Comparison of ENCODE assay signal across 8 cellular contexts in genomic region chr15:90101969-90102890, GRCh38. TPM values are rescaled to one million over a fixed set of nuclear protein-coding genes. Genes with fewer than 3 reads are reported as not detected.
DNase-seq lines count a peak whose midpoint lies in the region; ATAC-seq and TF ChIP-seq lines count a peak whose summit lies in the region.

TSS of gene IDH2 (minus strand) at chr15:90102468. CDS start at chr15:90102390, 78 bp downstream.

- 0% methylated on average over 81 of the region's 104 CpGs; no CpG with 5 or more reads in 1 of the 2 donors for WGBS in testis, 2 donors

- intact Hi-C loops in testis (cut with DNase I; ENCODE audit: low total_unique reads): no loop called here

- peak within 1 kb of the TSS; percentile 90 for H3K4me3 ChIP-seq in SK-N-MC
- peak within 1 kb of the TSS; percentile 72 to 73 for H3K4me3 ChIP-seq in neutrophil (ENCODE audit: low read depth in 1 of 2, low read length in 1 of 2)
- H3K4me3 ChIP-seq in testis: peak within 1 kb of the TSS; percentile 57 to 85

- H3K4me1 Mint-ChIP-seq in activated naive CD4-positive, alpha-beta T cell treated with anti-CD3 and anti-CD28 coated beads, Interleukin-2, amount 50 U/mL, for 24 hours: peaks cover 50% of the 10 kb centered on the region

- H3K36me3 Mint-ChIP-seq in activated naive CD4-positive, alpha-beta T cell treated with anti-CD3 and anti-CD28 coated beads, Interleukin-2, amount 50 U/mL, for 24 hours: peaks cover 2% of the 10 kb centered on the region

- peak; percentile 63 for ATAC-seq in GM21737 (IDR thresholded peaks at IDR 0.05; ENCODE audit: unreplicated experiment)

- TF ChIP-seq POLR2A in testis (IDR thresholded peaks at IDR 0.05): peak; percentile 32

- H3K27me3 Mint-ChIP-seq in activated naive CD4-positive, alpha-beta T cell treated with anti-CD3 and anti-CD28 coated beads, Interleukin-2, amount 50 U/mL, for 24 hours: no peaks in the 10 kb centered on the region

- H3K27ac ChIP-seq in KOPT-K1 (ENCODE audit: low read depth, low read length, poor library complexity, severe bottlenecking): peak within 1 kb of the TSS; percentile 94
- peak within 1 kb of the TSS; percentile 96 for H3K27ac ChIP-seq in SK-N-MC
- H3K27ac ChIP-seq in neutrophil: peak within 1 kb of the TSS; percentile 78
- peak within 1 kb of the TSS; percentile 71 to 88 for H3K27ac ChIP-seq in testis

- H3K27me3 ChIP-seq in neutrophil: peaks cover 31% of the 10 kb centered on the region
- H3K27me3 ChIP-seq in testis: no peaks in the 10 kb centered on the region

- H3K4me1 ChIP-seq in neutrophil (ENCODE audit: control insufficient read depth in 1 of 2, insufficient read depth in 1 of 2, low read depth in 1 of 2, low read length in 1 of 2) (peaks cover 31 to 32% of the 10 kb centered on the region in 2 experiments), testis (peaks cover 18% of the 10 kb centered on the region)

- peak within 1 kb of the TSS; percentile 92 for H3K9ac ChIP-seq in SK-N-MC (ENCODE audit: insufficient read length)

- H3K36me3 ChIP-seq in KOPT-K1 (ENCODE audit: insufficient read depth, low read length) (no peaks in the 10 kb centered on the region), SK-N-MC (ENCODE audit: insufficient read depth, low read length) (no peaks in the 10 kb centered on the region), neutrophil (no peaks in the 10 kb centered on the region), testis (ENCODE audit: low read depth, missing control alignments) (no peaks in the 10 kb centered on the region)

- TF ChIP-seq CTCF in neutrophil (IDR thresholded peaks at IDR 0.05) (peak; percentile 53), testis (IDR thresholded peaks at IDR 0.05) (no peak)

- H3K9me3 ChIP-seq in KOPT-K1 (ENCODE audit: insufficient read depth, low read length, poor library complexity, severe bottlenecking) (no peaks in the 10 kb centered on the region), SK-N-MC (ENCODE audit: low read depth, low read length) (no peaks in the 10 kb centered on the region), neutrophil (no peaks in the 10 kb centered on the region), testis (no peaks in the 10 kb centered on the region)

- peak; percentile 83 for DNase-seq in ELR (ENCODE audit: low read depth)
- DNase-seq in SK-N-MC (ENCODE audit: low read depth, low spot score): no peak
- peak; percentile 90 for DNase-seq in germinal center (ENCODE audit: low spot score)
- DNase-seq in testis: peak; percentile 75

- no peaks in the 10 kb centered on the region for H3K9me3 Mint-ChIP-seq in activated naive CD4-positive, alpha-beta T cell treated with anti-CD3 and anti-CD28 coated beads, Interleukin-2, amount 50 U/mL, for 24 hours

- H3K27ac Mint-ChIP-seq in activated naive CD4-positive, alpha-beta T cell treated with anti-CD3 and anti-CD28 coated beads, Interleukin-2, amount 50 U/mL, for 24 hours: peak within 1 kb of the TSS; percentile 98

- H3K4me3 Mint-ChIP-seq in activated naive CD4-positive, alpha-beta T cell treated with anti-CD3 and anti-CD28 coated beads, Interleukin-2, amount 50 U/mL, for 24 hours: peak within 1 kb of the TSS; percentile 87

RNA-seq across cellular contexts. Expression of gene IDH2, which starts in this region (rescaled TPM):
- total RNA-seq in testis: 10 to 100 TPM; 13.1 to 17.7 TPM
- polyA plus RNA-seq in testis (ENCODE audit: insufficient read depth, low read depth, low replicate concordance): 23.5 TPM
